In the genomic region with DNA sequence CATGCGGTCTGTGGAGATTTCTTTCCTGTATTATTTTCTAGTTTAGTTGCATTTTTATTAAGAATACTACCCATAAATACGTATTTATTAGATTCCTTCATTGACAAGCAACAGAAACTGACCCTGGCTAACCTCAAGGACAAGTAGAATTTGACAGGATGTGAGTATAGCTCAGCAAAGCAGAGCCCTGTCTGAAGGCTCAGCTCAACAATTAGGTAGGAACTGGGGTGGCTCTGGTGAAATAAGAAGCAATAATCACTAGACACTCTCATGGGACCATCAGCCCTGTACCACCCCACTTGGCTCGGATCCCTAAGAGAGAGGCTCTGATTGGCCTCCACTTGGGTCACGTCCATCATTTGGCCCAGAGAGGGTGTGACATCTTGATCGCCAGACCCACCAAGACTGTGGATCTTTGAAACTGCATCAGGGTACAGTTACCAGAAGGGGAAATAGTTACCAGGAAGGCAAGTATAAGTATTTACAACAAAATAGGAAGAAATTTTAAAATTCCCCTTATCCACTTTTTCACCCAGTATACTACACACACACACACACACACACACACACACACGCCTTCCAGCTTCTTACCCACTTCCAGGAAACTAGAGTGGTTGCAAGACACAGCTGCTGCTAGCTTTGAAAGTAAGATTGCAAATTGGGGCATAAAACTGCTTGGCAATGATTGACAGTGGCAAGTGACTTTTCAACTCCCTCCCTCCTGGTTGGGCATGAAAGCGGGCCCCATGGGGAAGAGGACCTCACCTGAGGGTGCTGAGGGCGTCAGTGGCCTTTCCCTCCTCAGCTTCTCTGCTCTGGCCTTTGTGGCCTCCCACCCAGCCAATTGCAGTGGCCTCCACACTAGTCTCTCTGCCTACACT, we compare ENCODE assay signal across 12 cellular contexts. TPM values are rescaled to one million over a fixed set of nuclear protein-coding genes. Genes with fewer than 3 reads are reported as not detected.
A peak's percentile ranks its signal among the peaks of the same experiment; 100 is the strongest.
DNase-seq lines count a peak whose midpoint lies in the region; ATAC-seq and TF ChIP-seq lines count a peak whose summit lies in the region.
"Had no signal": no experiment of that assay in that cellular context is flagged by ENCODE, and none has a peak within 500 bp of the region (broad histone marks: within the 10 kb centered on the region; RNA-seq: fewer than 3 reads in every experiment).

No MANE protein-coding gene starts in this region.

- H3K27me3 Mint-ChIP-seq in activated CD8-positive, alpha-beta T cell treated with anti-CD3 and anti-CD28 coated beads, Interleukin-2, amount 10 ng/mL, durations not matched to agents 7 days and 5 days (ENCODE audit: low read depth), result no peaks in the 10 kb centered on the region

- H3K4me1 Mint-ChIP-seq in activated CD8-positive, alpha-beta T cell treated with anti-CD3 and anti-CD28 coated beads, Interleukin-2, amount 10 ng/mL, durations not matched to agents 7 days and 5 days (ENCODE audit: low read depth), result peaks cover 44% of the 10 kb centered on the region

- TF ChIP-seq CTCF in lower lobe of right lung (IDR thresholded peaks at IDR 0.05), result no peak

- POLR2A ChIA-PET in activated CD8-positive, alpha-beta T cell treated with anti-CD3 and anti-CD28 coated beads, Interleukin-2, amount 10 ng/mL, durations not matched to agents 7 days and 5 days (lab: Charles Lee), result interaction anchor here (0.6 to 2.3 kb wide), 9 partner anchors 11 to 488 kb away, joined by 3 to 12 read pairs (median 3); a partner anchor contains a TSS

- no peaks in the 10 kb centered on the region for H3K27me3 ChIP-seq in lower lobe of right lung (ENCODE audit: low read depth)
- no peaks in the 10 kb centered on the region for H3K27me3 ChIP-seq in subcutaneous abdominal adipose tissue (ENCODE audit: control insufficient read depth in 5 of 5, insufficient read depth in 4 of 5, low read length in 5 of 5)

- peak overlapping the region in 4 of 5 donors; percentile 6 to 72 (median 51) for H3K9ac ChIP-seq in subcutaneous abdominal adipose tissue (ENCODE audit: low read length in 5 of 5)

- CTCF ChIA-PET in activated CD8-positive, alpha-beta T cell treated with anti-CD3 and anti-CD28 coated beads, Interleukin-2, amount 10 ng/mL, durations not matched to agents 7 days and 5 days (lab: Charles Lee), result interaction anchor here (0.7 to 4.8 kb wide), 11 partner anchors 13 to 495 kb away, joined by 3 to 22 read pairs (median 5); a partner anchor contains a TSS

- H3K9me3 ChIP-seq in lower lobe of right lung (no peaks in the 10 kb centered on the region), subcutaneous abdominal adipose tissue (ENCODE audit: control insufficient read depth in 5 of 5, low read length in 5 of 5) (no peaks in the 10 kb centered on the region)
- H3K9me3 ChIP-seq: A549 had no signal

- H3K27ac Mint-ChIP-seq in activated CD8-positive, alpha-beta T cell treated with anti-CD3 and anti-CD28 coated beads, Interleukin-2, amount 10 ng/mL, durations not matched to agents 7 days and 5 days, result peak overlapping the region; percentile 84

- H3K36me3 Mint-ChIP-seq in activated CD8-positive, alpha-beta T cell treated with anti-CD3 and anti-CD28 coated beads, Interleukin-2, amount 10 ng/mL, durations not matched to agents 7 days and 5 days (ENCODE audit: low read depth), result peaks cover 42% of the 10 kb centered on the region

- H3K4me3 Mint-ChIP-seq in activated CD8-positive, alpha-beta T cell treated with anti-CD3 and anti-CD28 coated beads, Interleukin-2, amount 10 ng/mL, durations not matched to agents 7 days and 5 days, result peak overlapping the region; percentile 39

- DNase-seq in activated CD8-positive, alpha-beta memory T cell treated with anti-CD3 and anti-CD28 coated beads for 24 hours, result peak; percentile 61
- DNase-seq in activated CD8-positive, alpha-beta memory T cell treated with anti-CD3 and anti-CD28 coated beads, Interleukin-2, amount 50 U/mL, for 48 hours, result no peak
- peak; percentile 55 for DNase-seq in activated CD8-positive, alpha-beta T cell treated with anti-CD3 and anti-CD28 coated beads, Interleukin-2, amount 10 ng/mL, durations not matched to agents 7 days and 5 days
- DNase-seq in lower lobe of right lung (no peak), left ventricle myocardium superior (no peak)
- no peak for DNase-seq in stimulated activated CD4-positive, alpha-beta T cell treated with anti-CD3 and anti-CD28 coated beads, Interleukin-4, amount 100 ng/mL, for 4 hours
- DNase-seq: amniotic stem cell, NCI-H1694 treated with DMSO at 0.1 percent for 48 hours had no signal

- intact Hi-C loops in lower lobe of right lung (cut with DNase I), result no loop called here
- intact Hi-C loops in left ventricle myocardium superior (cut with micrococcal nuclease), result no loop called here

- H3K36me3 ChIP-seq in lower lobe of right lung (peaks cover 69% of the 10 kb centered on the region), subcutaneous abdominal adipose tissue (ENCODE audit: control insufficient read depth in 5 of 5, insufficient read depth in 5 of 5, low read length in 5 of 5) (peaks cover 7 to 52% (median 46%) of the 10 kb centered on the region in 5 donors)

- peak; percentile 58 for ATAC-seq in activated CD8-positive, alpha-beta T cell treated with anti-CD3 and anti-CD28 coated beads, Interleukin-2, amount 10 ng/mL, durations not matched to agents 7 days and 5 days
- ATAC-seq in lower lobe of right lung, result no peak
- no peak for ATAC-seq in HG03457 (IDR thresholded peaks at IDR 0.05; ENCODE audit: unreplicated experiment)
- no peak for ATAC-seq in left ventricle myocardium superior
- ATAC-seq: A549 had no signal

- H3K4me1 ChIP-seq in lower lobe of right lung (no peaks in the 10 kb centered on the region), subcutaneous abdominal adipose tissue (ENCODE audit: control insufficient read depth in 5 of 5, insufficient read depth in 5 of 5, low read length in 5 of 5) (peaks cover 0 to 19% (median 16%) of the 10 kb centered on the region in 5 donors)
- H3K4me1 ChIP-seq: A549 had no signal

- peak overlapping the region; percentile 24 for H3K27ac ChIP-seq in lower lobe of right lung
- peak overlapping the region; percentile 95 for H3K27ac ChIP-seq in subcutaneous abdominal adipose tissue (ENCODE audit: low read depth, low read length)
- H3K27ac ChIP-seq: epithelial cell of prostate had no signal

- H3K4me3 ChIP-seq in lower lobe of right lung (no peak overlapping the region), subcutaneous abdominal adipose tissue (ENCODE audit: low read depth in 1 of 5, low read length in 5 of 5) (peak overlapping the region in 1 of 5 donors; percentile 42)
- H3K4me3 ChIP-seq: A549 had no signal

- H3K9me3 Mint-ChIP-seq in activated CD8-positive, alpha-beta T cell treated with anti-CD3 and anti-CD28 coated beads, Interleukin-2, amount 10 ng/mL, durations not matched to agents 7 days and 5 days (ENCODE audit: insufficient read depth), result no peaks in the 10 kb centered on the region

RNA-seq across cellular contexts. Expression of a gene that starts 41.8 kb away (rescaled TPM):
- 10 to 100 TPM; 14.3 to 14.8 TPM for total RNA-seq in activated CD8-positive, alpha-beta T cell treated with anti-CD3 and anti-CD28 coated beads, Interleukin-2, amount 10 ng/mL, durations not matched to agents 7 days and 5 days
- total RNA-seq in lower lobe of right lung, result 14.3 TPM
- 9.1 TPM for total RNA-seq in left ventricle myocardium superior

RNA-seq across cellular contexts. Expression of a gene that starts 58.0 kb away (rescaled TPM):
- 10 to 100 TPM; 54.4 to 56.5 TPM for total RNA-seq in activated CD8-positive, alpha-beta T cell treated with anti-CD3 and anti-CD28 coated beads, Interleukin-2, amount 10 ng/mL, durations not matched to agents 7 days and 5 days
- total RNA-seq in lower lobe of right lung, result 2.8 TPM
- total RNA-seq in left ventricle myocardium superior, result 0.87 TPM

Comparison
In these comparisons a context has a peak if more than half of its experiments do, and no peak if none do; other contexts are left out.
1. DNase-seq: peak in activated CD8-positive, alpha-beta memory T cell treated with anti-CD3 and anti-CD28 coated beads for 24 hours (single experiment) and activated CD8-positive, alpha-beta T cell treated with anti-CD3 and anti-CD28 coated beads, Interleukin-2, amount 10 ng/mL, durations not matched to agents 7 days and 5 days (single experiment); none in activated CD8-positive, alpha-beta memory T cell treated with anti-CD3 and anti-CD28 coated beads, Interleukin-2, amount 50 U/mL, for 48 hours (single experiment), lower lobe of right lung (single experiment), left ventricle myocardium superior (single experiment) and stimulated activated CD4-positive, alpha-beta T cell treated with anti-CD3 and anti-CD28 coated beads, Interleukin-4, amount 100 ng/mL, for 4 hours (0 of 2).
2. RNA of a gene that starts 58.0 kb away (total RNA-seq): 54.4 to 56.5 TPM in activated CD8-positive, alpha-beta T cell treated with anti-CD3 and anti-CD28 coated beads, Interleukin-2, amount 10 ng/mL, durations not matched to agents 7 days and 5 days; 2.8 TPM in lower lobe of right lung (single experiment) and 0.87 TPM in left ventricle myocardium superior (single experiment); every median in the first group is over 10 times any median in the second.